9 cellular contexts compared by ENCODE assay signal in genomic region chr3:159378391-159378790, GRCh38.
"Had no signal": no experiment of that assay in that cellular context is flagged by ENCODE, and none has a peak within 500 bp of the region (broad histone marks: within the 10 kb centered on the region; RNA-seq: fewer than 3 reads in every experiment).

No MANE protein-coding gene starts in this region.

- FAIRE-seq: endothelial cell of umbilical vein, kidney had no signal

- DNase-seq: activated CD4-positive, alpha-beta T cell treated with anti-CD3 and anti-CD28 coated beads, Interleukin-2, amount 10 ng/mL, durations not matched to agents 7 days and 5 days; activated naive CD8-positive, alpha-beta T cell treated with anti-CD3 and anti-CD28 coated beads, Interleukin-2, amount 10 ng/mL, durations not matched to agents 7 days and 5 days; esophagus squamous epithelium; hypothalamus; kidney; spleen had no signal

- H3K27me3 ChIP-seq: esophagus squamous epithelium, spleen had no signal

- H3K4me1 ChIP-seq: esophagus squamous epithelium, prostate gland, spleen had no signal

- H3K9me3 ChIP-seq: esophagus squamous epithelium, prostate gland, spleen had no signal

- H3K36me3 ChIP-seq: esophagus squamous epithelium, prostate gland, spleen had no signal

- H3K4me3 ChIP-seq: coronary artery, esophagus squamous epithelium, prostate gland, spleen had no signal

- H3K27ac ChIP-seq: coronary artery, esophagus squamous epithelium, prostate gland, spleen had no signal
